1 cellular context compared by ENCODE assay signal in genomic region chr17:27575100-27575911, GRCh38.
TF ChIP-seq lines count a peak whose summit lies in the region.

No MANE protein-coding gene starts in this region.

TF ChIP-seq in K562, 482 proteins besides CTCF, POLR2A, EP300 and RAD21 (continued from another document and continues in another):
- TF ChIP-seq THRB (CRISPR knock-in tag; conservative IDR thresholded peaks at IDR 0.05) (peak; percentile 84; the same call in 1 of the 2 replicates), NFATC3 (IDR thresholded peaks at IDR 0.05) (no peak), AFF4 (CRISPR knock-in tag; IDR thresholded peaks at IDR 0.05) (no peak), NR3C1 (CRISPR knock-in tag; IDR thresholded peaks at IDR 0.05) (no peak), POLR2G (IDR thresholded peaks at IDR 0.05; ENCODE audit: low read depth, low read length) (0 out of 2 replicates have a peak, but pooled peaks have one; percentile 7), SREBF1 (IDR thresholded peaks at IDR 0.05; ENCODE audit: borderline replicate concordance, low read depth, low read length) (no peak), DLX4 (CRISPR knock-in tag; IDR thresholded peaks at IDR 0.05) (no peak), ZBTB43 (CRISPR knock-in tag; IDR thresholded peaks at IDR 0.05) (no peak), MGA (IDR thresholded peaks at IDR 0.05) (0 out of 2 replicates have a peak, but pooled peaks have one; percentile 31), WHSC1 (IDR thresholded peaks at IDR 0.05; ENCODE audit: low read length) (no peak), SMAD2 (IDR thresholded peaks at IDR 0.05; ENCODE audit: low read depth, low read length) (no peak), ZFX (CRISPR knock-in tag; IDR thresholded peaks at IDR 0.05) (no peak), MBD1 (CRISPR knock-in tag; IDR thresholded peaks at IDR 0.05) (no peak), TCF7 (IDR thresholded peaks at IDR 0.05; ENCODE audit: borderline replicate concordance) (no peak), ZNF224 (CRISPR knock-in tag; IDR thresholded peaks at IDR 0.05) (no peak), CREB1 (IDR thresholded peaks at IDR 0.05) (no peak), CREB1 (CRISPR knock-in tag; IDR thresholded peaks at IDR 0.05) (no peak), ZNF232 (CRISPR knock-in tag; IDR thresholded peaks at IDR 0.05) (no peak), SAP30 (IDR thresholded peaks at IDR 0.05; ENCODE audit: borderline replicate concordance, insufficient read depth, low read depth, low read length, poor library complexity, severe bottlenecking) (no peak), TAF1 (IDR thresholded peaks at IDR 0.05; ENCODE audit: control insufficient read depth, extremely low read depth, insufficient read depth, low read length, severe bottlenecking) (no peak), TCF15 (CRISPR knock-in tag; IDR thresholded peaks at IDR 0.05) (peak; percentile 93), MCM5 (IDR thresholded peaks at IDR 0.05; ENCODE audit: low read depth) (no peak), NR2F6 (CRISPR knock-in tag; IDR thresholded peaks at IDR 0.05) (no peak), TFAM (CRISPR knock-in tag; conservative IDR thresholded peaks at IDR 0.05) (no peak), ZNF79 (CRISPR knock-in tag; IDR thresholded peaks at IDR 0.05; ENCODE audit: low read depth) (peak; percentile 95), CEBPZ (IDR thresholded peaks at IDR 0.05; ENCODE audit: borderline replicate concordance, low read depth, low read length) (no peak), TAF7 (tag; IDR thresholded peaks at IDR 0.05) (peak; percentile 87), ZNF146 (CRISPR knock-in tag; IDR thresholded peaks at IDR 0.05; ENCODE audit: unreplicated experiment) (no peak), SMARCA4 (IDR thresholded peaks at IDR 0.05) (0 out of 2 replicates have a peak, but pooled peaks have one; percentile 11), ZNF253 (CRISPR knock-in tag; conservative IDR thresholded peaks at IDR 0.05) (0 out of 2 replicates have a peak, but pooled peaks have one; percentile 69), LCOR (CRISPR knock-in tag; IDR thresholded peaks at IDR 0.05) (no peak), ESRRA (IDR thresholded peaks at IDR 0.05; ENCODE audit: borderline replicate concordance, low read depth) (no peak), GABPB1 (CRISPR knock-in tag; IDR thresholded peaks at IDR 0.05) (no peak), ZNF282 (CRISPR knock-in tag; IDR thresholded peaks at IDR 0.05) (no peak), E2F3 (CRISPR knock-in tag; IDR thresholded peaks at IDR 0.05) (peak; percentile 95), ZSCAN32 (CRISPR knock-in tag; IDR thresholded peaks at IDR 0.05) (peak; percentile 84), ELF1 (tag; IDR thresholded peaks at IDR 0.05) (0 out of 2 replicates have a peak, but pooled peaks have one; percentile 26)
